ENCODE assay signal across 9 cellular contexts in the genomic region with DNA sequence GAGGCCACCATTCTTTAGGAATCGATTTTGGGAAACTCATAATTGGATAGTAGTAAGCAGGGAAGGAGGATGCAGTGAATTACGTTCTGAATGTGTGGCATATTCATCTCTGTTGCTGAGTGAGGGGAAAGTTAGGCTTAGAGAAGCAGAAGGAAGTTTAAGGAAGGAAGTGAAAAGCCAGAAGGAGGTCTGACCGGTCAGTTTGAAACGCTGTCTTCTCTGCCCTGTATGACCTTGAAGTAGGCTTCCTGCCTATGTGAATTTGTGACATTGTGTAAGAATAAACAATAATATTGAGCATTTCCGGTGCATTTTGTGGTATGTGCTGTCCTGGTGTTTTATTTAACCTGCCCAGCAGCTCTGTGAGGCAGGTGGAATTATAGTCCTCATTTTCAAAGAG.
DNase-seq lines count a peak whose midpoint lies in the region; ATAC-seq, FAIRE-seq and TF ChIP-seq lines count a peak whose summit lies in the region.
"Had no signal": no experiment of that assay in that cellular context is flagged by ENCODE, and none has a peak within 500 bp of the region (broad histone marks: within the 10 kb centered on the region; RNA-seq: fewer than 3 reads in every experiment).

No MANE protein-coding gene starts in this region.

- H3K9me3 Mint-ChIP-seq in endothelial cell (ENCODE audit: unreplicated experiment), result no peaks in the 10 kb centered on the region
- no peaks in the 10 kb centered on the region for H3K9me3 Mint-ChIP-seq in activated CD4-positive, alpha-beta T cell treated with anti-CD3 and anti-CD28 coated beads, Interleukin-2, amount 10 ng/mL, durations not matched to agents 24 days and 14 days

- peaks cover 48% of the 10 kb centered on the region for H3K79me2 ChIP-seq in HepG2 (ENCODE audit: insufficient read depth, low read length)

- TF ChIP-seq POLR2A in HepG2 (IDR thresholded peaks at IDR 0.05; ENCODE audit: insufficient read depth in 1 of 2, low read depth in 2 of 2, low read length in 2 of 2) (no peak), gastroesophageal sphincter (IDR thresholded peaks at IDR 0.05) (no peak)

- H3K27ac Mint-ChIP-seq in endothelial cell (ENCODE audit: unreplicated experiment), result peak overlapping the region; percentile 0
- H3K27ac Mint-ChIP-seq in activated CD4-positive, alpha-beta T cell treated with anti-CD3 and anti-CD28 coated beads, Interleukin-2, amount 10 ng/mL, durations not matched to agents 24 days and 14 days, result no peak overlapping the region

- H3K36me3 Mint-ChIP-seq in endothelial cell (ENCODE audit: low read depth, unreplicated experiment), result no peaks in the 10 kb centered on the region
- no peaks in the 10 kb centered on the region for H3K36me3 Mint-ChIP-seq in activated CD4-positive, alpha-beta T cell treated with anti-CD3 and anti-CD28 coated beads, Interleukin-2, amount 10 ng/mL, durations not matched to agents 24 days and 14 days (ENCODE audit: low read depth)

- ATAC-seq in HepG2 (no peak), HG03571 (IDR thresholded peaks at IDR 0.05; ENCODE audit: unreplicated experiment) (peak; percentile 58), HG02763 (IDR thresholded peaks at IDR 0.05; ENCODE audit: unreplicated experiment) (no peak), gastroesophageal sphincter (no peak), HG03521 (IDR thresholded peaks at IDR 0.05; ENCODE audit: unreplicated experiment) (no peak)
- ATAC-seq: A549 had no signal

- H3K27me3 ChIP-seq in liver (ENCODE audit: control insufficient read depth in 4 of 4, insufficient read depth in 4 of 4, low read length in 3 of 4) (no peaks in the 10 kb centered on the region), HepG2 (ENCODE audit: control insufficient read depth in 1 of 2, insufficient read depth in 2 of 2, low read length in 2 of 2) (no peaks in the 10 kb centered on the region), gastroesophageal sphincter (no peaks in the 10 kb centered on the region)

- no peak overlapping the region for H3K4me3 ChIP-seq in liver (ENCODE audit: low read depth in 1 of 3, low read length in 3 of 3)
- H3K4me3 ChIP-seq in HepG2 (replicated peaks in 1 of 3; ENCODE audit: insufficient read depth in 1 of 3, low read depth in 2 of 3, low read length in 3 of 3), result no peak overlapping the region
- H3K4me3 ChIP-seq in gastroesophageal sphincter, result no peak overlapping the region
- H3K4me3 ChIP-seq: A549 had no signal

- TF ChIP-seq EP300 in HepG2 (IDR thresholded peaks at IDR 0.05; ENCODE audit: low read depth in 2 of 2, low read length in 2 of 2) (no peak), HepG2 (CRISPR knock-in tag; IDR thresholded peaks at IDR 0.05; ENCODE audit: borderline replicate concordance) (no peak), gastroesophageal sphincter (IDR thresholded peaks at IDR 0.05) (no peak)

- no peak for DNase-seq in HepG2 (ENCODE audit: low spot score)
- DNase-seq in endothelial cell (ENCODE audit: low spot score), result no peak
- DNase-seq in activated CD4-positive, alpha-beta T cell treated with anti-CD3 and anti-CD28 coated beads, Interleukin-2, amount 10 ng/mL, durations not matched to agents 24 days and 14 days, result no peak

- no peak overlapping the region for H3K4me3 Mint-ChIP-seq in endothelial cell (ENCODE audit: unreplicated experiment)
- no peak overlapping the region for H3K4me3 Mint-ChIP-seq in activated CD4-positive, alpha-beta T cell treated with anti-CD3 and anti-CD28 coated beads, Interleukin-2, amount 10 ng/mL, durations not matched to agents 24 days and 14 days

- H3K4me1 Mint-ChIP-seq in endothelial cell (ENCODE audit: unreplicated experiment), result peaks cover 23% of the 10 kb centered on the region
- no peaks in the 10 kb centered on the region for H3K4me1 Mint-ChIP-seq in activated CD4-positive, alpha-beta T cell treated with anti-CD3 and anti-CD28 coated beads, Interleukin-2, amount 10 ng/mL, durations not matched to agents 24 days and 14 days

- H4K20me1 ChIP-seq in HepG2 (ENCODE audit: insufficient read depth, low read length), result no peaks in the 10 kb centered on the region

- peaks cover 0 to 4% (median 0%) of the 10 kb centered on the region in 4 donors for H3K36me3 ChIP-seq in liver (ENCODE audit: control insufficient read depth in 4 of 4, insufficient read depth in 3 of 4, low read depth in 1 of 4, low read length in 3 of 4)
- peaks cover 0 to under 1% of the 10 kb centered on the region in 2 experiments; a peak in 3 of 5 replicates for H3K36me3 ChIP-seq in HepG2 (replicated peaks in 1 of 2; ENCODE audit: control insufficient read depth in 1 of 2, insufficient read depth in 2 of 2, low read length in 2 of 2)
- no peaks in the 10 kb centered on the region for H3K36me3 ChIP-seq in gastroesophageal sphincter

- H3K4me1 ChIP-seq in liver (ENCODE audit: control insufficient read depth in 4 of 4, insufficient read depth in 4 of 4, low read length in 3 of 4) (peaks cover under 1 to 46% (median 14%) of the 10 kb centered on the region in 4 donors), HepG2 (ENCODE audit: insufficient read depth, low read length) (peaks cover 26% of the 10 kb centered on the region), gastroesophageal sphincter (peaks cover 11 to 77% (median 16%) of the 10 kb centered on the region in 3 donors)

- CTCF ChIA-PET in HepG2 (lab: Yijun Ruan, JAX; ENCODE audit: low intra/inter-chr PET ratio, low total read pairs), result no interaction called here

- no TSS peak for BruUV-seq in HepG2 (replicated peaks; lab: Mats Ljungman, UMichigan)

- H3K27me3 Mint-ChIP-seq in endothelial cell (ENCODE audit: unreplicated experiment), result peaks cover 1% of the 10 kb centered on the region
- H3K27me3 Mint-ChIP-seq in activated CD4-positive, alpha-beta T cell treated with anti-CD3 and anti-CD28 coated beads, Interleukin-2, amount 10 ng/mL, durations not matched to agents 24 days and 14 days, result no peaks in the 10 kb centered on the region

- TF ChIP-seq RAD21 in liver (IDR thresholded peaks at IDR 0.05) (no peak), HepG2 (CRISPR knock-in tag; IDR thresholded peaks at IDR 0.05) (no peak)

- no peak overlapping the region for H3K4me2 ChIP-seq in HepG2 (ENCODE audit: low read depth, low read length)

- intact Hi-C loops in HepG2 (cut with micrococcal nuclease; ENCODE audit: unreplicated experiment), result loop anchor here (5.0 kb wide), 1 partner anchor 37 kb away; no protein-coding TSS in a partner anchor
- intact Hi-C loops in activated CD4-positive, alpha-beta T cell treated with anti-CD3 and anti-CD28 coated beads, Interleukin-2, amount 10 ng/mL, durations not matched to agents 24 days and 14 days (cut with micrococcal nuclease), result loop anchor here (10.0 kb wide), 1 partner anchor 306 kb away; no protein-coding TSS in a partner anchor

- H3K9me3 ChIP-seq in liver (ENCODE audit: control insufficient read depth in 4 of 4, low read length in 3 of 4) (no peaks in the 10 kb centered on the region), HepG2 (ENCODE audit: low read length) (no peaks in the 10 kb centered on the region), gastroesophageal sphincter (no peaks in the 10 kb centered on the region)
- H3K9me3 ChIP-seq: A549 had no signal

- 51% methylated on average over 5 of the region's 5 CpGs for WGBS in liver
- 86% methylated on average over 5 of the region's 5 CpGs for WGBS in HepG2 (ENCODE audit: low lambda C conversion rate)
- WGBS in gastroesophageal sphincter (ENCODE audit: low coverage in 1 of 2), 2 donors, result 64 to 66% methylated on average over 4 of the region's 5 CpGs

- TF ChIP-seq CTCF in liver (IDR thresholded peaks at IDR 0.05; ENCODE audit: low read depth, low read length, missing input control), result no peak
- no peak for TF ChIP-seq CTCF in HepG2 (CRISPR knock-in tag; IDR thresholded peaks at IDR 0.05)
- TF ChIP-seq CTCF in endothelial cell (IDR thresholded peaks at IDR 0.05; ENCODE audit: unreplicated experiment), result no peak
- TF ChIP-seq CTCF in gastroesophageal sphincter (IDR thresholded peaks at IDR 0.05), result no peak

- POLR2A ChIA-PET in HepG2 (lab: Yijun Ruan, JAX), result no interaction called here

- FAIRE-seq in HepG2 (lab: Jason Lieb, UNC), result no peak
- FAIRE-seq: A549 had no signal

- H3K9ac ChIP-seq in liver (ENCODE audit: low read depth in 1 of 2, low read length in 2 of 2), result no peak overlapping the region
- no peak overlapping the region for H3K9ac ChIP-seq in HepG2 (ENCODE audit: insufficient read depth, low read depth, low read length)

- H3K27ac ChIP-seq in liver (ENCODE audit: low read depth in 1 of 2, low read length in 2 of 2) (no peak overlapping the region), HepG2 (ENCODE audit: extremely low read length, insufficient read depth, low read length) (no peak overlapping the region), gastroesophageal sphincter (no peak overlapping the region)
- H3K27ac ChIP-seq: A549 had no signal

- in situ Hi-C loops in HepG2 (cut with HindIII; ENCODE audit: extremely low pct_ligation_motif_present, low pct_unique_long_range_greater_than_20kb), result no loop called here

- no peak overlapping the region for H2AFZ ChIP-seq in HepG2 (ENCODE audit: low read length)

TF ChIP-seq in liver, 16 proteins besides CTCF, POLR2A, EP300 and RAD21:
- TF ChIP-seq, protein P1, sequence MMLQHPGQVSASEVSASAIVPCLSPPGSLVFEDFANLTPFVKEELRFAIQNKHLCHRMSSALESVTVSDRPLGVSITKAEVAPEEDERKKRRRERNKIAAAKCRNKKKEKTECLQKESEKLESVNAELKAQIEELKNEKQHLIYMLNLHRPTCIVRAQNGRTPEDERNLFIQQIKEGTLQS (IDR thresholded peaks at IDR 0.05), result no peak
- TF ChIP-seq NR2F2 (IDR thresholded peaks at IDR 0.05), result peak; percentile 36

TF ChIP-seq in HepG2, 621 proteins besides CTCF, POLR2A, EP300 and RAD21:
- TF ChIP-seq FLYWCH1 (CRISPR knock-in tag; IDR thresholded peaks at IDR 0.05), result no peak
